11 cellular contexts compared by ENCODE assay signal in genomic region chr2:172113617-172114016, GRCh38. TPM values are rescaled to one million over a fixed set of nuclear protein-coding genes. Genes with fewer than 3 reads are reported as not detected.
A peak's percentile ranks its signal among the peaks of the same experiment; 100 is the strongest.
DNase-seq lines count a peak whose midpoint lies in the region; ATAC-seq, FAIRE-seq and TF ChIP-seq lines count a peak whose summit lies in the region.
"Had no signal": no experiment of that assay in that cellular context is flagged by ENCODE, and none has a peak within 500 bp of the region (broad histone marks: within the 10 kb centered on the region; RNA-seq: fewer than 3 reads in every experiment).

No MANE protein-coding gene starts in this region.

- DNase-seq in A673 (ENCODE audit: low spot score) (peak; percentile 79), GM12892 (ENCODE audit: insufficient read length) (no peak), RKO (ENCODE audit: low spot score) (peak; percentile 72), heart right ventricle (no peak), mucosa of descending colon (no peak)
- DNase-seq in activated CD4-positive, alpha-beta T cell treated with anti-CD3 and anti-CD28 coated beads for 1 hour, result no peak
- DNase-seq: upper lobe of left lung had no signal

- no peaks in the 10 kb centered on the region for H3K9me3 ChIP-seq in A673 (ENCODE audit: low read depth, low read length, poor library complexity, severe bottlenecking)
- H3K9me3 ChIP-seq in heart right ventricle, result no peaks in the 10 kb centered on the region
- H3K9me3 ChIP-seq in mucosa of descending colon, result no peaks in the 10 kb centered on the region
- H3K9me3 ChIP-seq: upper lobe of left lung had no signal

- intact Hi-C loops in A673 (cut with micrococcal nuclease; ENCODE audit: unreplicated experiment) (loop anchor here (2.0 kb wide), 1 partner anchor 539 kb away; no protein-coding TSS in a partner anchor), heart right ventricle (cut with DNase I) (loop anchor here in 6 of 10 donors (5.0 kb wide), 3 partner anchors 411 to 541 kb away; no protein-coding TSS in a partner anchor), mucosa of descending colon (cut with DNase I, micrococcal nuclease) (no loop called here)

- H3K4me3 ChIP-seq in A673 (ENCODE audit: low read depth, low read length, poor library complexity, severe bottlenecking) (no peak overlapping the region), heart right ventricle (no peak overlapping the region), mucosa of descending colon (no peak overlapping the region)
- H3K4me3 ChIP-seq: upper lobe of left lung had no signal

- no peaks in the 10 kb centered on the region for H3K27me3 ChIP-seq in A673 (replicated peaks; ENCODE audit: insufficient read depth, low read depth, low read length, poor library complexity)
- peaks cover 6 to 91% (median 58%) of the 10 kb centered on the region in 7 donors for H3K27me3 ChIP-seq in heart right ventricle

- H3K27ac ChIP-seq in A673 (ENCODE audit: low read depth, low read length, poor library complexity, severe bottlenecking) (no peak overlapping the region), heart right ventricle (no peak overlapping the region)
- H3K27ac ChIP-seq: upper lobe of left lung had no signal

- BruUV-seq in A673 (replicated peaks; lab: Mats Ljungman, UMichigan), result no TSS peak

- H3K4me1 ChIP-seq in A673 (ENCODE audit: insufficient read depth, low read length, poor library complexity, severe bottlenecking) (peaks cover 3% of the 10 kb centered on the region), heart right ventricle (peaks cover 0 to under 1% (median 0%) of the 10 kb centered on the region in 9 donors), mucosa of descending colon (ENCODE audit: low read depth) (no peaks in the 10 kb centered on the region)
- H3K4me1 ChIP-seq: upper lobe of left lung had no signal

- POLR2A ChIA-PET in A673 (lab: Charles Lee; ENCODE audit: low non-redundant PET), result no interaction called here

- 23 to 25% methylated on average over 2 of the region's 2 CpGs for WGBS in heart right ventricle, 2 donors

- no peak for ATAC-seq in heart right ventricle
- no peak for ATAC-seq in GM21723 (IDR thresholded peaks at IDR 0.05; ENCODE audit: unreplicated experiment)
- ATAC-seq in GM18873 (IDR thresholded peaks at IDR 0.05; ENCODE audit: low FRiP score, unreplicated experiment), result no peak
- no peak for ATAC-seq in mucosa of descending colon
- ATAC-seq: naive thymus-derived CD8-positive, alpha-beta T cell had no signal

- no peaks in the 10 kb centered on the region for H3K36me3 ChIP-seq in A673 (ENCODE audit: insufficient read depth, low read length, poor library complexity, severe bottlenecking)
- no peaks in the 10 kb centered on the region for H3K36me3 ChIP-seq in heart right ventricle
- no peaks in the 10 kb centered on the region for H3K36me3 ChIP-seq in mucosa of descending colon (ENCODE audit: low read depth)
- H3K36me3 ChIP-seq: upper lobe of left lung had no signal

- CTCF ChIA-PET in A673 (lab: Charles Lee), result interaction anchor here (0.5 to 2.1 kb wide), 16 partner anchors 11 to 789 kb away, joined by 3 to 11 read pairs (median 4); partner anchors contain the start of gene DLX2

- TF ChIP-seq POLR2A in GM12892 (IDR thresholded peaks at IDR 0.05; ENCODE audit: low read depth, low read length), result no peak

- TF ChIP-seq CTCF in A673 (conservative IDR thresholded peaks at IDR 0.05; ENCODE audit: low read depth, low read length) (peak; percentile 63), heart right ventricle (IDR thresholded peaks at IDR 0.05) (peak in 7 of 9 donors; percentile 32 to 58 (median 37)), mucosa of descending colon (IDR thresholded peaks at IDR 0.05) (no peak)

- FAIRE-seq in GM12892 (lab: Jason Lieb, UNC), result peak; percentile 27
- FAIRE-seq: GM18507 had no signal

RNA-seq across cellular contexts. Expression of gene DLX2, which starts 10.9 kb away (rescaled TPM):
- total RNA-seq in A673 (2021), result 18.3 and 20.4 TPM in 2 replicates
- 0.17 TPM for polyA plus RNA-seq in GM12892 (2012; ENCODE audit: missing spikeins)
- under 1 TPM in 1 of 10 donors, not detected in 9; 0.11 TPM for total RNA-seq in heart right ventricle
- not detected for polyA plus RNA-seq in heart right ventricle
- under 1 TPM in 1 of 3 donors, not detected in 2; 0.35 TPM for total RNA-seq in mucosa of descending colon
- total RNA-seq: naive thymus-derived CD8-positive, alpha-beta T cell; upper lobe of left lung had no signal
- polyA plus RNA-seq: naive thymus-derived CD8-positive, alpha-beta T cell had no signal

RNA-seq across cellular contexts. Expression of gene DLX1, which starts 28.3 kb away (rescaled TPM):
- total RNA-seq in A673 (2021), result 28.9 and 33.2 TPM in 2 replicates
- polyA plus RNA-seq in GM12892 (2012; ENCODE audit: missing spikeins), result 0.28 TPM
- under 1 TPM in 1 of 10 donors, not detected in 9; 0.41 TPM for total RNA-seq in heart right ventricle
- under 1 TPM in 1 of 2 donors, not detected in 1; 0.10 TPM for polyA plus RNA-seq in heart right ventricle
- total RNA-seq in mucosa of descending colon, result under 1 TPM; 0.14 to 0.79 (median 0.58) TPM
- total RNA-seq: naive thymus-derived CD8-positive, alpha-beta T cell; upper lobe of left lung had no signal
- polyA plus RNA-seq: naive thymus-derived CD8-positive, alpha-beta T cell had no signal

Comparison
In these comparisons a context has a peak if more than half of its experiments do, and no peak if none do; other contexts are left out.
1. DNase-seq: peak in A673 (single experiment) and RKO (single experiment); none in GM12892 (single experiment), heart right ventricle (0 of 2), activated CD4-positive, alpha-beta T cell treated with anti-CD3 and anti-CD28 coated beads for 1 hour (single experiment) and mucosa of descending colon (0 of 3).
2. RNA of gene DLX2, which starts 10.9 kb away (total RNA-seq): 18.3 to 20.4 TPM in A673; 0.11 TPM in heart right ventricle and 0.35 TPM in mucosa of descending colon; every median in the first group is over 10 times any median in the second.
3. RNA of gene DLX1, which starts 28.3 kb away (total RNA-seq): 28.9 to 33.2 TPM in A673; 0.14 to 0.79 TPM in mucosa of descending colon and 0.41 TPM in heart right ventricle; every median in the first group is over 10 times any median in the second.
4. intact Hi-C loops: an anchor here in A673 (2.0 kb wide) and heart right ventricle (5.0 kb wide); none called in mucosa of descending colon.